In genomic region chr1:53470584-53470983, GRCh38 we compare ENCODE assay signal across 22 cellular contexts. TPM values are rescaled to one million over a fixed set of nuclear protein-coding genes. Genes with fewer than 3 reads are reported as not detected.
A peak's percentile ranks its signal among the peaks of the same experiment; 100 is the strongest.
DNase-seq lines count a peak whose midpoint lies in the region; ATAC-seq and TF ChIP-seq lines count a peak whose summit lies in the region.
"Had no signal": no experiment of that assay in that cellular context is flagged by ENCODE, and none has a peak within 500 bp of the region (broad histone marks: within the 10 kb centered on the region; RNA-seq: fewer than 3 reads in every experiment).

No MANE protein-coding gene starts in this region.

- H3K9me3 ChIP-seq in NT2/D1 (ENCODE audit: insufficient read depth, low read length) (peaks cover 20% of the 10 kb centered on the region; the same call in 1 of the 2 replicates), endodermal cell (ENCODE audit: control insufficient read depth, low read length) (no peaks in the 10 kb centered on the region), subcutaneous abdominal adipose tissue (ENCODE audit: control insufficient read depth in 5 of 5, low read length in 5 of 5) (no peaks in the 10 kb centered on the region)
- H3K9me3 ChIP-seq: adrenal gland, right lobe of liver had no signal

- DNase-seq in NT2/D1 (ENCODE audit: low read depth, low spot score) (no peak), endodermal cell (no peak), amygdala (lab: John Stamatoyannopoulos, UW) (no peak)
- DNase-seq: activated B cell treated with CpG ODN at 0.5 μM for 24 hours; activated CD4-positive, alpha-beta T cell treated with anti-CD3 and anti-CD28 coated beads, Interleukin-2, amount 50 U/mL, for 48 hours; activated effector memory CD4-positive, alpha-beta T cell treated with anti-CD3 and anti-CD28 coated beads, Interleukin-2, amount 50 U/mL, for 16 hours; activated T-cell treated with anti-CD3 and anti-CD28 coated beads for 4 hours; CD8-positive, alpha-beta T cell; KG1; naive B cell; NCI-H1436 treated with DMSO at 0.1 percent for 48 hours had no signal

- H3K4me1 ChIP-seq in NT2/D1 (ENCODE audit: insufficient read depth, insufficient read length) (peaks cover 5% of the 10 kb centered on the region), endodermal cell (ENCODE audit: control insufficient read depth, insufficient read depth, low read length) (no peaks in the 10 kb centered on the region), subcutaneous abdominal adipose tissue (ENCODE audit: control insufficient read depth in 5 of 5, insufficient read depth in 5 of 5, low read length in 5 of 5) (peaks cover 0 to 7% (median 6%) of the 10 kb centered on the region in 5 donors)
- H3K4me1 ChIP-seq: adrenal gland, foreskin keratinocyte, parathyroid adenoma, right lobe of liver had no signal

- H3K27me3 Mint-ChIP-seq in endodermal cell (ENCODE audit: insufficient read depth), result peaks cover 4% of the 10 kb centered on the region
- H3K27me3 Mint-ChIP-seq in nephron (ENCODE audit: low read depth), result peaks cover 5% of the 10 kb centered on the region
- H3K27me3 Mint-ChIP-seq: activated B cell treated with CpG ODN at 0.5 μM for 24 hours had no signal

- no peaks in the 10 kb centered on the region for H3K36me3 Mint-ChIP-seq in endodermal cell (ENCODE audit: low read depth)
- H3K36me3 Mint-ChIP-seq in nephron (ENCODE audit: low read depth), result no peaks in the 10 kb centered on the region
- H3K36me3 Mint-ChIP-seq: CD8-positive, alpha-beta T cell; naive B cell had no signal

- H3K9ac ChIP-seq in NT2/D1 (ENCODE audit: insufficient read length, low read depth) (peak overlapping the region; percentile 59), endodermal cell (ENCODE audit: extremely low read depth, low read length, poor library complexity, severe bottlenecking) (no peak overlapping the region), subcutaneous abdominal adipose tissue (ENCODE audit: low read length in 5 of 5) (no peak overlapping the region)
- H3K9ac ChIP-seq: parathyroid adenoma had no signal

- H3K9me3 Mint-ChIP-seq in endodermal cell (no peaks in the 10 kb centered on the region), nephron (no peaks in the 10 kb centered on the region)
- H3K9me3 Mint-ChIP-seq: activated B cell treated with CpG ODN at 0.5 μM for 24 hours; CD8-positive, alpha-beta T cell; naive B cell had no signal

- H3K4me3 Mint-ChIP-seq in endodermal cell (no peak overlapping the region), nephron (peak overlapping the region in 2 of 3 experiments; percentile 2 to 4)
- H3K4me3 Mint-ChIP-seq: activated B cell treated with CpG ODN at 0.5 μM for 24 hours; CD8-positive, alpha-beta T cell; naive B cell had no signal

- H3K27ac Mint-ChIP-seq in endodermal cell (peak overlapping the region; percentile 50), nephron (no peak overlapping the region)
- H3K27ac Mint-ChIP-seq: activated B cell treated with CpG ODN at 0.5 μM for 24 hours; CD8-positive, alpha-beta T cell; naive B cell had no signal

- H3K4me1 Mint-ChIP-seq in endodermal cell (peaks cover 5% of the 10 kb centered on the region), nephron (peaks cover 5% of the 10 kb centered on the region)
- H3K4me1 Mint-ChIP-seq: activated B cell treated with CpG ODN at 0.5 μM for 24 hours had no signal

- ATAC-seq in HG03342 (IDR thresholded peaks at IDR 0.05; ENCODE audit: unreplicated experiment) (no peak), HG02610 (IDR thresholded peaks at IDR 0.05; ENCODE audit: unreplicated experiment) (no peak)
- ATAC-seq: CD8-positive, alpha-beta T cell had no signal

- no peak for TF ChIP-seq CTCF in endodermal cell (conservative IDR thresholded peaks at IDR 0.05)
- no peak for TF ChIP-seq CTCF in nephron (IDR thresholded peaks at IDR 0.05; ENCODE audit: unreplicated experiment in 3 of 3)

- no peak overlapping the region for H3K27ac ChIP-seq in endodermal cell (ENCODE audit: low read depth, low read length)
- no peak overlapping the region for H3K27ac ChIP-seq in subcutaneous abdominal adipose tissue (ENCODE audit: low read depth, low read length)
- H3K27ac ChIP-seq: adrenal gland, epithelial cell of prostate, foreskin keratinocyte, parathyroid adenoma, right lobe of liver had no signal

- no peak overlapping the region for H3K4me3 ChIP-seq in NT2/D1 (ENCODE audit: insufficient read length, low read depth)
- H3K4me3 ChIP-seq in endodermal cell (ENCODE audit: low read length), result no peak overlapping the region
- peak overlapping the region in 4 of 5 donors; percentile 5 to 61 (median 35) for H3K4me3 ChIP-seq in subcutaneous abdominal adipose tissue (ENCODE audit: low read depth in 1 of 5, low read length in 5 of 5)
- H3K4me3 ChIP-seq: adrenal gland, right lobe of liver had no signal

- H3K36me3 ChIP-seq in NT2/D1 (ENCODE audit: insufficient read depth, insufficient read length, low read length) (no peaks in the 10 kb centered on the region), endodermal cell (ENCODE audit: control insufficient read depth, insufficient read depth, low read length) (no peaks in the 10 kb centered on the region), subcutaneous abdominal adipose tissue (ENCODE audit: control insufficient read depth in 5 of 5, insufficient read depth in 5 of 5, low read length in 5 of 5) (no peaks in the 10 kb centered on the region)
- H3K36me3 ChIP-seq: adrenal gland, right lobe of liver had no signal

- H3K27me3 ChIP-seq in NT2/D1 (ENCODE audit: insufficient read depth, insufficient read length), result peaks cover 2% of the 10 kb centered on the region
- H3K27me3 ChIP-seq in endodermal cell (ENCODE audit: control insufficient read depth, insufficient read depth, low read length, poor library complexity, severe bottlenecking), result no peaks in the 10 kb centered on the region
- H3K27me3 ChIP-seq in subcutaneous abdominal adipose tissue (ENCODE audit: control insufficient read depth in 5 of 5, insufficient read depth in 4 of 5, low read length in 5 of 5), result no peaks in the 10 kb centered on the region
- H3K27me3 ChIP-seq: adrenal gland, right lobe of liver had no signal

- 92% methylated on average over 17 to 19 of the region's 19 CpGs for WGBS in endodermal cell (ENCODE audit: insufficient coverage in 1 of 2, insufficient read length in 1 of 2), 2 experiments

RNA-seq across cellular contexts. Expression of gene DMRTB1, which starts 11.4 kb away (rescaled TPM):
- not detected for total RNA-seq in endodermal cell
- polyA plus RNA-seq in endodermal cell (2013, experiment 1 of 2), result not detected
- polyA plus RNA-seq in endodermal cell (2013, experiment 2 of 2), result not detected
- total RNA-seq: activated B cell treated with CpG ODN at 0.5 μM for 24 hours; adrenal gland; CD8-positive, alpha-beta T cell; foreskin keratinocyte; HT1080; lung microvascular endothelial cell; right lobe of liver had no signal
- polyA plus RNA-seq: adrenal gland, foreskin keratinocyte had no signal

Comparison
In these comparisons a context has a peak if more than half of its experiments do, and no peak if none do; other contexts are left out.
1. H3K4me3 ChIP-seq: peak in subcutaneous abdominal adipose tissue (4 of 5); none in NT2/D1 (single experiment) and endodermal cell (single experiment).